ENCODE assay signal across 1 cellular context in genomic region chr20:62545271-62545670, GRCh38.
TF ChIP-seq lines count a peak whose summit lies in the region.

No MANE protein-coding gene starts in this region.

TF ChIP-seq in H1, 55 proteins besides CTCF, POLR2A, EP300 and RAD21:
- TF ChIP-seq RFX5 (IDR thresholded peaks at IDR 0.05; ENCODE audit: borderline replicate concordance, low read depth, low read length) = no peak
- no peak for TF ChIP-seq RXRA (IDR thresholded peaks at IDR 0.05; ENCODE audit: insufficient read depth, low read depth, low read length)
- no peak for TF ChIP-seq POLR2AphosphoS5 (IDR thresholded peaks at IDR 0.05; ENCODE audit: low read depth, low read length)
- TF ChIP-seq CTBP2 (IDR thresholded peaks at IDR 0.05; ENCODE audit: borderline replicate concordance, insufficient read depth, insufficient read length, low read length) = no peak
- no peak for TF ChIP-seq SAP30 (IDR thresholded peaks at IDR 0.05; ENCODE audit: insufficient read depth, insufficient replicate concordance, low read length)
- no peak for TF ChIP-seq HDAC2 (IDR thresholded peaks at IDR 0.05; ENCODE audit: borderline replicate concordance in 1 of 2, low read depth in 2 of 2, low read length in 2 of 2)
- no peak for TF ChIP-seq CHD1 (IDR thresholded peaks at IDR 0.05; ENCODE audit: low read depth, low read length)
- no peak for TF ChIP-seq TCF12 (IDR thresholded peaks at IDR 0.05; ENCODE audit: low read depth, low read length)
TF ChIP-seq in H1: peak in this region for 0.
